Comparison of ENCODE assay signal across 11 cellular contexts in the genomic region with DNA sequence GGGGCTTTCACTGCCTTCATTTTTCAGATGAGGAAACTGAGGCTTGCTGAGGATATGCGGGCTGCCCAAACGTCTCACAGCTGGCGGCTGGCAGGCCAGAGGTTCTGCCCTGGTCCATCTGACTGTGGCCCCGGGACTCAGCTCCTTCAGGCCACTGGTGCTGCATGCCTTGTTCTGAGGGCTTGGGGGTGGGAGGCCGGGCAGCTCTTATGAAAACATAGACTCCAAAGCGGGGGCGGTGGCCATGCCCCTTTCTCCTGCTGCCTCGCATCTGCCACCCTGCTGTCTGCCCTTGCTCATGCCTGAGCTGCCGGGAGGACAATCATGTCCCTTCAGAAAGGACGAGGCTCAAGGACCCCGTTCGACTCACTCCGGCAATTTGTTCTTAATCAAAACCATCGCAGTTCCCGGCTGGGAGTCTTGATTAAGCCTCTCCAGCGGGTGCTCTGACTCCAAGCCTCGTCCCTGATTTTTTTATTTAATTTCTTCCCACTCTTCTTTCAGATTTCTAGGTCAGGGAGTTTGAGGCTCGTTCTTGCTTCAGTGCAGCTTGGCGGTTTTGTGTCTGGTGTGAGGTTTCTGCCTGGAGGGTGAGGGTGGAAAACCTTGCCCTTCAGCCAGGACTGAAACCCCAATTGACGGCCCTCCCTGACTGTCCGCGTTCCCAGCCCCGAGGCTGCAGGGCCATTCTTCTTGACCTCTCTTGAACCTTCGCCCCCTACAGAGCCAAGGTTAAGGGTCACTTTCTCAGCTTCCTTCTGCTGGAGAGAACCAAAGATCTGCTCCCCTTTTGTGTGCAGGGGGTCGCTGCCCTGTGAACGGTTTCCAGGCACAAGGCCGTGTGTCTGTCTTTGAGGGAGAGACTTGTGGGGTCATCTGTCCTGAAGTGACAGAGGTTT.
"Had no signal": no experiment of that assay in that cellular context is flagged by ENCODE, and none has a peak within 500 bp of the region (broad histone marks: within the 10 kb centered on the region; RNA-seq: fewer than 3 reads in every experiment).

No MANE protein-coding gene starts in this region.

- H3K4me1 ChIP-seq: uterus had no signal

- ATAC-seq: activated CD4-positive, CD25-positive, alpha-beta regulatory T cell treated with anti-CD3 and anti-CD28 coated beads, Interleukin-2, amount 50 U/mL, for 24 hours; mucosa of descending colon; naive thymus-derived CD8-positive, alpha-beta T cell had no signal

- H3K9me3 ChIP-seq: mucosa of descending colon, uterus had no signal

- H3K4me3 ChIP-seq: hepatocyte, mucosa of descending colon, uterus had no signal

- DNase-seq: activated CD8-positive, alpha-beta memory T cell treated with anti-CD3 and anti-CD28 coated beads for 24 hours; amygdala; brain microvascular endothelial cell; cerebellar nuclear complex; mammary epithelial cell; naive thymus-derived CD8-positive, alpha-beta T cell; stimulated activated CD4-positive, alpha-beta T cell treated with anti-CD3 and anti-CD28 coated beads, Interleukin-4, amount 100 ng/mL, for 4 hours; uterus had no signal

- H3K27ac ChIP-seq: brain microvascular endothelial cell, hepatocyte, uterus had no signal

- H3K27me3 ChIP-seq: uterus had no signal

- H3K36me3 ChIP-seq: brain microvascular endothelial cell, uterus had no signal
